Comparison of ENCODE assay signal across 1 cellular context in genomic region chr5:36079200-36079761, GRCh38.
TF ChIP-seq lines count a peak whose summit lies in the region.

No MANE protein-coding gene starts in this region.

TF ChIP-seq in liver, 16 proteins besides CTCF, POLR2A, EP300 and RAD21 (continued from another document):
- TF ChIP-seq REST (IDR thresholded peaks at IDR 0.05) (no peak), HNF4G (IDR thresholded peaks at IDR 0.05) (no peak), EGR1 (IDR thresholded peaks at IDR 0.05; ENCODE audit: low read depth in 2 of 2) (no peak), GABPA (IDR thresholded peaks at IDR 0.05 in 1 of 2, conservative IDR thresholded peaks at IDR 0.05 in 1 of 2) (no peak), FOXA2 (IDR thresholded peaks at IDR 0.05) (no peak), SP1 (IDR thresholded peaks at IDR 0.05) (no peak), TAF1 (conservative IDR thresholded peaks at IDR 0.05) (no peak), ATF3 (IDR thresholded peaks at IDR 0.05) (no peak), HNF4A (conservative IDR thresholded peaks at IDR 0.05) (no peak)
